ENCODE assay signal across 23 cellular contexts in the genomic region with DNA sequence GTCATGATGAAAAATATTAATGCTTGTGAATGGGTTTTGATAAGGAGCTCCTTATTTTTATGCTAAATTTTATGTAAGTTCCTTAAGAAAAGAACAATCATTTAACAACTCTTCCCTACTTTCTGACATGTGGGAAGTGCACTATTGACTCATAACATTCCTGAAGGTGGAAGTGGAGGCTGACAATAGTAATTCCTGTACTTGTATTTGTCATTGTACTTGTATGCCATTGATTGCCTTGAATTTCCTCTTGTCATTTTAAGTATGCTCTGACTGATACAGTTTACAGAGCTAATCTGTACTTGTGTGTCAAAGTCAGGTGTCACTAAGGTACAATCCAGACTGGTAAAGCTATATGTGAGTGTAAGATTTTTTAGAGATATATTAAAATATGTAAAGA.
A peak's percentile ranks its signal among the peaks of the same experiment; 100 is the strongest.
DNase-seq lines count a peak whose midpoint lies in the region; TF ChIP-seq lines count a peak whose summit lies in the region.
"Had no signal": no experiment of that assay in that cellular context is flagged by ENCODE, and none has a peak within 500 bp of the region (broad histone marks: within the 10 kb centered on the region; RNA-seq: fewer than 3 reads in every experiment).

No MANE protein-coding gene starts in this region.

- no peak overlapping the region for H3K23ac ChIP-seq in mesendoderm (ENCODE audit: low read length)
- no peak overlapping the region for H3K23ac ChIP-seq in H9 (ENCODE audit: insufficient read length, low read depth, low read length)

- H3K4ac ChIP-seq in mesendoderm (ENCODE audit: low read depth, low read length) (no peak overlapping the region), H9 (ENCODE audit: low read depth, low read length) (no peak overlapping the region)

- H3K4me3 Mint-ChIP-seq in H9, result no peak overlapping the region
- H3K4me3 Mint-ChIP-seq: dendritic cell treated with granulocyte-macrophage colony-stimulating factor and Interleukin-4, amounts not matched to agents 40 ng/mL and 50 ng/mL, for 4 days; IgD-negative memory B cell; naive thymus-derived CD8-positive, alpha-beta T cell had no signal

- peaks cover 15% of the 10 kb centered on the region for H3K9me3 ChIP-seq in H9 (ENCODE audit: control insufficient read depth, low read depth, low read length)
- H3K9me3 ChIP-seq: SJCRH30, thyroid gland had no signal

- H3K79me2 ChIP-seq in mesendoderm (ENCODE audit: control insufficient read depth, insufficient read depth, low read length), result no peaks in the 10 kb centered on the region
- H3K79me2 ChIP-seq in H9 (ENCODE audit: insufficient read depth, low read length), result no peaks in the 10 kb centered on the region

- peaks cover 15 to 28% (median 18%) of the 10 kb centered on the region in 3 experiments for H3K36me3 Mint-ChIP-seq in H9 (ENCODE audit: insufficient read depth in 1 of 3, low read depth in 3 of 3)
- H3K36me3 Mint-ChIP-seq: IgD-negative memory B cell had no signal

- no peaks in the 10 kb centered on the region for H3K36me3 ChIP-seq in mesendoderm (ENCODE audit: control insufficient read depth, insufficient read depth, low read length)
- H3K36me3 ChIP-seq: SJCRH30, thyroid gland had no signal

- no peak overlapping the region for H3K9ac ChIP-seq in mesendoderm (ENCODE audit: low read length)
- H3K9ac ChIP-seq in H9 (ENCODE audit: extremely low read depth, insufficient read length, low read length), result no peak overlapping the region

- no peak overlapping the region for H3K27ac ChIP-seq in mesendoderm (ENCODE audit: low read depth, low read length)
- H3K27ac ChIP-seq in H9 (ENCODE audit: insufficient read length, low read depth, low read length), result no peak overlapping the region
- H3K27ac ChIP-seq: SJCRH30, thyroid gland had no signal

- H3K23me2 ChIP-seq in H9 (ENCODE audit: insufficient read length, low read depth, low read length, poor library complexity, severe bottlenecking), result no peaks in the 10 kb centered on the region

- H2BK5ac ChIP-seq in mesendoderm (ENCODE audit: low read length) (no peak overlapping the region), H9 (ENCODE audit: insufficient read length, low read length) (no peak overlapping the region)

- H2BK12ac ChIP-seq in H9 (ENCODE audit: insufficient read length, low read depth, low read length), result no peak overlapping the region

- no peaks in the 10 kb centered on the region for H3K79me1 ChIP-seq in mesendoderm (ENCODE audit: low read length)
- no peaks in the 10 kb centered on the region for H3K79me1 ChIP-seq in H9 (ENCODE audit: insufficient read depth, low read depth, low read length, poor library complexity, severe bottlenecking)

- no peaks in the 10 kb centered on the region for H3K4me1 Mint-ChIP-seq in H9
- H3K4me1 Mint-ChIP-seq: IgD-negative memory B cell; naive thymus-derived CD8-positive, alpha-beta T cell had no signal

- H3K14ac ChIP-seq in H9 (ENCODE audit: insufficient read depth, low read length), result no peak overlapping the region

- no peak for TF ChIP-seq CTCF in LNCaP clone FGC (IDR thresholded peaks at IDR 0.05; ENCODE audit: control insufficient read depth, extremely low read depth, insufficient read depth)
- TF ChIP-seq CTCF in epithelial cell of esophagus (IDR thresholded peaks at IDR 0.05; ENCODE audit: insufficient read depth, low read depth, low read length, missing control alignments), result no peak
- no peak for TF ChIP-seq CTCF in H9 (conservative IDR thresholded peaks at IDR 0.05)
- no peak for TF ChIP-seq CTCF in GM20000 (IDR thresholded peaks at IDR 0.05; ENCODE audit: extremely low read depth, missing control alignments)

- no peak overlapping the region for H3K56ac ChIP-seq in mesendoderm (ENCODE audit: low read length)
- H3K56ac ChIP-seq in H9 (ENCODE audit: insufficient read length, low read depth, low read length), result no peak overlapping the region

- H3T11ph ChIP-seq in H9 (ENCODE audit: low read length), result no peak overlapping the region

- H3K27me3 ChIP-seq in mesendoderm (ENCODE audit: insufficient read depth, low read length, poor library complexity) (no peaks in the 10 kb centered on the region), H9 (ENCODE audit: insufficient read depth, low read length) (no peaks in the 10 kb centered on the region)
- H3K27me3 ChIP-seq: SJCRH30, thyroid gland had no signal

- no peak overlapping the region for H3K27ac Mint-ChIP-seq in H9
- H3K27ac Mint-ChIP-seq: dendritic cell treated with granulocyte-macrophage colony-stimulating factor and Interleukin-4, amounts not matched to agents 40 ng/mL and 50 ng/mL, for 4 days; IgD-negative memory B cell; naive thymus-derived CD8-positive, alpha-beta T cell; progenitor cell of endocrine pancreas had no signal

- no peak overlapping the region for H3K18ac ChIP-seq in mesendoderm (ENCODE audit: low read length)
- no peak overlapping the region for H3K18ac ChIP-seq in H9 (ENCODE audit: insufficient read length, low read depth, low read length)

- H4K8ac ChIP-seq in mesendoderm (ENCODE audit: low read depth, low read length), result no peak overlapping the region
- H4K8ac ChIP-seq in H9 (replicated peaks; ENCODE audit: insufficient read length, low read depth, low read length), result no peak overlapping the region

- H3K4me3 ChIP-seq in LNCaP clone FGC (ENCODE audit: low read depth, low read length) (no peak overlapping the region), epithelial cell of esophagus (ENCODE audit: low read length) (no peak overlapping the region), mesendoderm (ENCODE audit: low read length) (no peak overlapping the region)
- H3K4me3 ChIP-seq: SJCRH30, thyroid gland had no signal

- H3K4me2 ChIP-seq in mesendoderm (ENCODE audit: low read length) (no peak overlapping the region), H9 (ENCODE audit: insufficient read depth, insufficient read length, low read length) (no peak overlapping the region)

- no peaks in the 10 kb centered on the region for H3K27me3 Mint-ChIP-seq in H9 (ENCODE audit: low read depth)
- H3K27me3 Mint-ChIP-seq: dendritic cell treated with granulocyte-macrophage colony-stimulating factor and Interleukin-4, amounts not matched to agents 40 ng/mL and 50 ng/mL, for 4 days; IgD-negative memory B cell; naive thymus-derived CD8-positive, alpha-beta T cell; progenitor cell of endocrine pancreas had no signal

- H2BK20ac ChIP-seq in H9 (ENCODE audit: low read depth, low read length, poor library complexity, severe bottlenecking), result no peak overlapping the region

- H2BK120ac ChIP-seq in mesendoderm (ENCODE audit: low read depth, low read length) (no peak overlapping the region), H9 (ENCODE audit: low read depth, low read length, poor library complexity, severe bottlenecking) (no peak overlapping the region)

- H2AFZ ChIP-seq in H9 (ENCODE audit: low read length), result no peak overlapping the region

- no peak overlapping the region for H4K91ac ChIP-seq in H9 (ENCODE audit: insufficient read length, low read depth, low read length)

- no peak overlapping the region for H4K5ac ChIP-seq in mesendoderm (ENCODE audit: low read length)
- H4K5ac ChIP-seq in H9 (ENCODE audit: insufficient read length, low read depth, low read length), result no peak overlapping the region

- H3K9me3 Mint-ChIP-seq in H9, result peaks cover 22 to 26% of the 10 kb centered on the region in 2 experiments

- DNase-seq in EL (peak; percentile 63), LNCaP clone FGC (ENCODE audit: low read depth) (peak; percentile 57), epithelial cell of esophagus (ENCODE audit: low read depth) (peak; percentile 58), pulmonary artery endothelial cell (ENCODE audit: low read depth, low spot score) (peak; percentile 71), mesendoderm (no peak), COLO829 (ENCODE audit: low spot score) (no peak), H9 (no peak), GM20000 (ENCODE audit: low spot score) (no peak)
- DNase-seq: activated CD4-positive, alpha-beta T cell treated with anti-CD3 and anti-CD28 coated beads, Interleukin-2, amount 50 U/mL, for 1 hour; activated effector memory CD4-positive, alpha-beta T cell treated with anti-CD3 and anti-CD28 coated beads, Interleukin-2, amount 50 U/mL, for 16 hours; left cardiac atrium; mesenchymal stem cell; MM.1S; naive thymus-derived CD8-positive, alpha-beta T cell; NCI-H82; SJCRH30; small intestine; stimulated activated naive CD8-positive, alpha-beta T cell treated with anti-CD3 and anti-CD28 coated beads, Interleukin-15, Interleukin-2, amounts not matched to agents 100 U/mL and 50 U/mL, for 24 hours; T-helper 1 cell; thyroid gland had no signal

- H4K20me1 ChIP-seq in H9 (ENCODE audit: control insufficient read depth, insufficient read depth, insufficient read length), result no peaks in the 10 kb centered on the region

- H2AK5ac ChIP-seq in mesendoderm (ENCODE audit: low read length) (no peak overlapping the region), H9 (ENCODE audit: insufficient read length, low read length) (no peak overlapping the region)

- H3K4me1 ChIP-seq in mesendoderm (ENCODE audit: control insufficient read depth, low read depth, low read length), result no peaks in the 10 kb centered on the region
- H3K4me1 ChIP-seq in H9 (ENCODE audit: insufficient read depth, low read length), result no peaks in the 10 kb centered on the region
- H3K4me1 ChIP-seq: SJCRH30, thyroid gland had no signal

- H2BK15ac ChIP-seq in mesendoderm (replicated peaks; ENCODE audit: low read depth) (no peak overlapping the region), H9 (ENCODE audit: low read depth, low read length) (no peak overlapping the region)

Comparison
In these comparisons a context has a peak if more than half of its experiments do, and no peak if none do; other contexts are left out.
1. DNase-seq: peak in EL (single experiment), LNCaP clone FGC (single experiment), epithelial cell of esophagus (single experiment) and pulmonary artery endothelial cell (single experiment); none in mesendoderm (single experiment), COLO829 (single experiment), H9 (single experiment) and GM20000 (single experiment).